Comparison of ENCODE assay signal across 10 cellular contexts in the genomic region with DNA sequence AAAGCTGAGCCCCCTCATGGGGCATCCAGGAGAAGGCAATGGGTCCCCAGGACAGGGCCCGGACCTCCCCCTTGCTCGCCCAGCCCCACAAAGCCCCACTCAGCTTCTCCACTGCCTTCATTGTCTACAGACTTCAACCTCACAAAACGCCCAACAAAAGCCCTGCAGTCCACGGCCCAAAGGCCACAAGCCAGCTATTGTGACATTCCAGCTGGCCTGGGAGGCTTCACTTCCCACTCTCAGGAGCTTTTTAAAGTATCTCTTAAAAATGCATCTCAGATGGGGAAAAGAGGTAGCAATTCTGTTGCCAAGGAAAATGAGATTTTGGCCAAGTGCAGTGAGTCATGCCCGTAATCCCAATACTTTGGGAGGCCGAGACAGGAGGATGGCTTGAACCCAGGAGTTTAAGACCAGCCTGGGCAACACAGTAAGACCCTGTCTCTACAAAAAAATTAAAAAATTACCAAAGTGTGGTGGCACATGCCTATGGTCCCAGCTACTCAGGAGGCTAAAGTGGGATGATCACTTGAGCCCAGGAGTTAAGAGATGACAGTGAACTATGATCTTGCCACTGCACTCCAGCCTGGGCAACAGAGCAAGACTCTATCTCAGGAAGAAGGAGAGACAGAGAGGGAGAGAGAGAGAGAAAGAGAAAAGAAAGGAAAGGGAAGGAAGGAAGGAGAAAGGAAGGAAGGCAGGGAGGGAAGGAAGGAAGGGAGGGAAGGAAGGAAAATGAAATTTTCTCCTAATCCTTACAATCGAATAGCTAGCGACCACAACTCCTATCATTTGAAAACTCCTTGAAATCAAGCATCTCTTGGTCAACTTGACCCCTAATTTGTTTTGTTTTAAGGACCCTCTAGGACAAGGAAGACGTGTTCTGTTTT. TPM values are rescaled to one million over a fixed set of nuclear protein-coding genes. Genes with fewer than 3 reads are reported as not detected.
DNase-seq lines count a peak whose midpoint lies in the region; ATAC-seq, FAIRE-seq and TF ChIP-seq lines count a peak whose summit lies in the region.
"Had no signal": no experiment of that assay in that cellular context is flagged by ENCODE, and none has a peak within 500 bp of the region (broad histone marks: within the 10 kb centered on the region; RNA-seq: fewer than 3 reads in every experiment).

No MANE protein-coding gene starts in this region.

- no peak overlapping the region for H3K9ac ChIP-seq in H9 (ENCODE audit: extremely low read depth, insufficient read length, low read length)
- H3K9ac ChIP-seq in keratinocyte (ENCODE audit: control insufficient read depth, extremely low read depth, insufficient read depth, low read length): no peak overlapping the region

- peaks cover 37 to 47% of the 10 kb centered on the region in 2 experiments for H3K4me1 Mint-ChIP-seq in H9
- peaks cover 32% of the 10 kb centered on the region for H3K4me1 Mint-ChIP-seq in chondrocyte (ENCODE audit: low read depth)
- peaks cover 13 to 36% of the 10 kb centered on the region in 2 donors for H3K4me1 Mint-ChIP-seq in stimulated activated naive B cell treated with anti-CD40 and anti-IgM and Interleukin-4, amounts not matched to agents 10 μg/mL and 1 μg/mL and 100 μg/mL, for 72 hours

- no peaks in the 10 kb centered on the region for H3K9me1 ChIP-seq in keratinocyte (ENCODE audit: control insufficient read depth, extremely low read depth, insufficient read depth, low read length)

- DNase-seq in H9 (no peak), chondrocyte (ENCODE audit: low spot score) (no peak), keratinocyte (ENCODE audit: low read depth, low spot score) (no peak), 8988T (no peak), SJCRH30 (no peak), NAMALWA (ENCODE audit: low spot score) (no peak)
- DNase-seq in stimulated activated naive B cell treated with anti-CD40 and anti-IgM and Interleukin-4, amounts not matched to agents 10 μg/mL and 1 μg/mL and 100 μg/mL, for 72 hours: no peak
- DNase-seq: NCI-H2107 had no signal

- H3K4me3 Mint-ChIP-seq in H9: peak overlapping the region; percentile 44 to 66
- H3K4me3 Mint-ChIP-seq in chondrocyte (ENCODE audit: unreplicated experiment): peak overlapping the region; percentile 55
- H3K4me3 Mint-ChIP-seq in stimulated activated naive B cell treated with anti-CD40 and anti-IgM and Interleukin-4, amounts not matched to agents 10 μg/mL and 1 μg/mL and 100 μg/mL, for 72 hours: peak overlapping the region in 1 of 2 donors; percentile 8

- H3K27ac Mint-ChIP-seq in H9: peak overlapping the region; percentile 10 to 99 (median 99); a peak in 6 of 7 replicates
- no peak overlapping the region for H3K27ac Mint-ChIP-seq in chondrocyte (ENCODE audit: unreplicated experiment)
- H3K27ac Mint-ChIP-seq in stimulated activated naive B cell treated with anti-CD40 and anti-IgM and Interleukin-4, amounts not matched to agents 10 μg/mL and 1 μg/mL and 100 μg/mL, for 72 hours: peak overlapping the region; percentile 25

- no peaks in the 10 kb centered on the region for H3K36me3 Mint-ChIP-seq in H9 (ENCODE audit: insufficient read depth in 1 of 3, low read depth in 3 of 3)
- peaks cover 2% of the 10 kb centered on the region for H3K36me3 Mint-ChIP-seq in chondrocyte (ENCODE audit: low read depth)
- no peaks in the 10 kb centered on the region for H3K36me3 Mint-ChIP-seq in stimulated activated naive B cell treated with anti-CD40 and anti-IgM and Interleukin-4, amounts not matched to agents 10 μg/mL and 1 μg/mL and 100 μg/mL, for 72 hours

- H3K23me2 ChIP-seq in H9 (ENCODE audit: insufficient read length, low read depth, low read length, poor library complexity, severe bottlenecking): no peaks in the 10 kb centered on the region

- H3T11ph ChIP-seq in H9 (ENCODE audit: low read length): no peak overlapping the region

- H4K20me1 ChIP-seq in H9 (ENCODE audit: control insufficient read depth, insufficient read depth, insufficient read length): no peaks in the 10 kb centered on the region
- H4K20me1 ChIP-seq in keratinocyte (ENCODE audit: control insufficient read depth, extremely low read depth, insufficient read depth, low read length): no peaks in the 10 kb centered on the region

- H2AFZ ChIP-seq in H9 (ENCODE audit: low read length): no peak overlapping the region
- H2AFZ ChIP-seq in keratinocyte (ENCODE audit: control insufficient read depth, low read length): no peak overlapping the region

- no peak overlapping the region for H3K4ac ChIP-seq in H9 (ENCODE audit: low read depth, low read length)

- H3K27me3 Mint-ChIP-seq in H9 (ENCODE audit: low read depth): peaks cover 8% of the 10 kb centered on the region; the same call in 1 of the 2 replicates
- H3K27me3 Mint-ChIP-seq in chondrocyte (ENCODE audit: low read depth): peaks cover 14% of the 10 kb centered on the region
- H3K27me3 Mint-ChIP-seq in stimulated activated naive B cell treated with anti-CD40 and anti-IgM and Interleukin-4, amounts not matched to agents 10 μg/mL and 1 μg/mL and 100 μg/mL, for 72 hours: peaks cover 35 to 47% of the 10 kb centered on the region in 2 donors

- H3K14ac ChIP-seq in H9 (ENCODE audit: insufficient read depth, low read length): no peak overlapping the region

- no peak overlapping the region for H4K8ac ChIP-seq in H9 (replicated peaks; ENCODE audit: insufficient read length, low read depth, low read length)

- no peaks in the 10 kb centered on the region for H3K79me2 ChIP-seq in H9 (ENCODE audit: insufficient read depth, low read length)
- no peaks in the 10 kb centered on the region for H3K79me2 ChIP-seq in keratinocyte (ENCODE audit: control insufficient read depth, insufficient read depth, low read length)

- H3K79me1 ChIP-seq in H9 (ENCODE audit: insufficient read depth, low read depth, low read length, poor library complexity, severe bottlenecking): no peaks in the 10 kb centered on the region

- H2BK12ac ChIP-seq in H9 (ENCODE audit: insufficient read length, low read depth, low read length): no peak overlapping the region

- no peak for FAIRE-seq in keratinocyte (lab: Jason Lieb, UNC)
- FAIRE-seq: D721Med had no signal

- no peak for TF ChIP-seq CTCF in H9 (conservative IDR thresholded peaks at IDR 0.05)
- TF ChIP-seq CTCF in chondrocyte (IDR thresholded peaks at IDR 0.05): no peak
- TF ChIP-seq CTCF in keratinocyte (optimal IDR thresholded peaks at IDR 0.05 in 1 of 3, IDR thresholded peaks at IDR 0.05 in 1 of 3, conservative IDR thresholded peaks at IDR 0.05 in 1 of 3; ENCODE audit: extremely low read depth in 1 of 3, insufficient read depth in 2 of 3, low read length in 3 of 3): no peak

- H3K27ac ChIP-seq in H9 (ENCODE audit: insufficient read length, low read depth, low read length): no peak overlapping the region
- no peak overlapping the region for H3K27ac ChIP-seq in keratinocyte (ENCODE audit: control insufficient read depth, insufficient read depth, low read length)
- no peak overlapping the region for H3K27ac ChIP-seq in SJCRH30

- H3K4me3 ChIP-seq in keratinocyte (ENCODE audit: control insufficient read depth in 2 of 3, extremely low read depth in 1 of 3, insufficient read depth in 2 of 3, low read depth in 1 of 3, low read length in 3 of 3): peak overlapping the region in 1 of 3 experiments; percentile 32
- no peak overlapping the region; the same call in 1 of the 2 replicates for H3K4me3 ChIP-seq in SJCRH30

- no peak overlapping the region for H4K91ac ChIP-seq in H9 (ENCODE audit: insufficient read length, low read depth, low read length)

- H3K9me3 Mint-ChIP-seq in H9: no peaks in the 10 kb centered on the region
- H3K9me3 Mint-ChIP-seq in chondrocyte (ENCODE audit: low read depth): no peaks in the 10 kb centered on the region
- no peaks in the 10 kb centered on the region for H3K9me3 Mint-ChIP-seq in stimulated activated naive B cell treated with anti-CD40 and anti-IgM and Interleukin-4, amounts not matched to agents 10 μg/mL and 1 μg/mL and 100 μg/mL, for 72 hours

- H3K36me3 ChIP-seq in keratinocyte (ENCODE audit: control insufficient read depth in 2 of 2, extremely low read depth in 1 of 2, insufficient read depth in 2 of 2, low read length in 2 of 2) (no peaks in the 10 kb centered on the region), SJCRH30 (no peaks in the 10 kb centered on the region)

- dilution Hi-C loops in keratinocyte (cut with MboI; ENCODE audit: extremely low pct_ligation_motif_present, low sequenced_read_pairs): no loop called here

- H4K5ac ChIP-seq in H9 (ENCODE audit: insufficient read length, low read depth, low read length): no peak overlapping the region

- no peak overlapping the region for H2BK120ac ChIP-seq in H9 (ENCODE audit: low read depth, low read length, poor library complexity, severe bottlenecking)

- H3K23ac ChIP-seq in H9 (ENCODE audit: insufficient read length, low read depth, low read length): no peak overlapping the region

- no peak overlapping the region for H2AK5ac ChIP-seq in H9 (ENCODE audit: insufficient read length, low read length)

- no CpG with 5 or more reads among the region's 9 CpGs for WGBS in H9 (ENCODE audit: extremely low coverage, insufficient read length, low lambda C conversion rate)

- H2BK5ac ChIP-seq in H9 (ENCODE audit: insufficient read length, low read length): no peak overlapping the region

- no peaks in the 10 kb centered on the region for H3K27me3 ChIP-seq in H9 (ENCODE audit: insufficient read depth, low read length)
- peaks cover 5% of the 10 kb centered on the region for H3K27me3 ChIP-seq in keratinocyte (ENCODE audit: control insufficient read depth, extremely low read depth, insufficient read depth, low read length)
- 0 out of 2 replicates have a peak, but pooled peaks cover 4% of the 10 kb centered on the region for H3K27me3 ChIP-seq in SJCRH30

- H3K4me1 ChIP-seq in H9 (ENCODE audit: insufficient read depth, low read length): peaks cover 2% of the 10 kb centered on the region; the same call in 1 of the 2 replicates
- H3K4me1 ChIP-seq in keratinocyte (ENCODE audit: control insufficient read depth, extremely low read depth, insufficient read depth, low read length): peaks cover 19% of the 10 kb centered on the region
- H3K4me1 ChIP-seq in SJCRH30: peaks cover 18% of the 10 kb centered on the region

- H2BK20ac ChIP-seq in H9 (ENCODE audit: low read depth, low read length, poor library complexity, severe bottlenecking): no peak overlapping the region

- H3K4me2 ChIP-seq in H9 (ENCODE audit: insufficient read depth, insufficient read length, low read length): peak overlapping the region; percentile 28
- H3K4me2 ChIP-seq in keratinocyte (ENCODE audit: control insufficient read depth, extremely low read depth, insufficient read depth, low read depth, low read length): peak overlapping the region; percentile 43

- no peak for ATAC-seq in stimulated activated naive B cell treated with anti-CD40 and anti-IgM and Interleukin-4, amounts not matched to agents 10 μg/mL and 1 μg/mL and 100 μg/mL, for 72 hours (replicated peaks)
- ATAC-seq in HG03521 (IDR thresholded peaks at IDR 0.05; ENCODE audit: unreplicated experiment): no peak

- no peak overlapping the region for H2BK15ac ChIP-seq in H9 (ENCODE audit: low read depth, low read length)

- no peaks in the 10 kb centered on the region for H3K9me3 ChIP-seq in H9 (ENCODE audit: control insufficient read depth, low read depth, low read length)
- no peaks in the 10 kb centered on the region for H3K9me3 ChIP-seq in keratinocyte (ENCODE audit: control insufficient read depth, low read depth, low read length)
- H3K9me3 ChIP-seq in SJCRH30 (replicated peaks): no peaks in the 10 kb centered on the region

- H3K18ac ChIP-seq in H9 (ENCODE audit: insufficient read length, low read depth, low read length): no peak overlapping the region

- H3K56ac ChIP-seq in H9 (ENCODE audit: insufficient read length, low read depth, low read length): no peak overlapping the region

RNA-seq across cellular contexts. Expression of gene TARDBP, which starts 31.4 kb away (rescaled TPM):
- 207 and 209 TPM in 2 replicates for total RNA-seq in H9 (2021)
- total RNA-seq in chondrocyte: 97.8 to 119 TPM (median 103 TPM) in 3 replicates
- polyA plus RNA-seq in keratinocyte: 87.1 to 177 TPM (median 109 TPM) in 3 replicates
- polyA plus RNA-seq in keratinocyte (2011; ENCODE audit: low read depth): 209 TPM
- polyA plus RNA-seq in keratinocyte (2011; cell fraction: cytosol; rRNA removed): 101 and 175 TPM in 2 replicates
- polyA plus RNA-seq in keratinocyte (2011; cell fraction: nucleus; rRNA removed): 188 and 261 TPM in 2 replicates
- 131 and 134 TPM in 2 replicates for polyA plus RNA-seq in keratinocyte (2012; ENCODE audit: low replicate concordance)
- 47.7 to 122 TPM (median 57.3 TPM) in 3 replicates for polyA minus RNA-seq in keratinocyte
- polyA minus RNA-seq in keratinocyte (2011; cell fraction: cytosol; rRNA and poly(A)+ RNA removed): 93.4 TPM
- polyA minus RNA-seq in keratinocyte (2011; cell fraction: nucleus; rRNA and poly(A)+ RNA removed): 78.5 and 95.6 TPM in 2 replicates
- total RNA-seq in SJCRH30 (2014; rRNA removed; shearing (Covaris generic)): 91.3 and 103 TPM in 2 replicates
